ENCODE assay signal across 15 cellular contexts in the genomic region with DNA sequence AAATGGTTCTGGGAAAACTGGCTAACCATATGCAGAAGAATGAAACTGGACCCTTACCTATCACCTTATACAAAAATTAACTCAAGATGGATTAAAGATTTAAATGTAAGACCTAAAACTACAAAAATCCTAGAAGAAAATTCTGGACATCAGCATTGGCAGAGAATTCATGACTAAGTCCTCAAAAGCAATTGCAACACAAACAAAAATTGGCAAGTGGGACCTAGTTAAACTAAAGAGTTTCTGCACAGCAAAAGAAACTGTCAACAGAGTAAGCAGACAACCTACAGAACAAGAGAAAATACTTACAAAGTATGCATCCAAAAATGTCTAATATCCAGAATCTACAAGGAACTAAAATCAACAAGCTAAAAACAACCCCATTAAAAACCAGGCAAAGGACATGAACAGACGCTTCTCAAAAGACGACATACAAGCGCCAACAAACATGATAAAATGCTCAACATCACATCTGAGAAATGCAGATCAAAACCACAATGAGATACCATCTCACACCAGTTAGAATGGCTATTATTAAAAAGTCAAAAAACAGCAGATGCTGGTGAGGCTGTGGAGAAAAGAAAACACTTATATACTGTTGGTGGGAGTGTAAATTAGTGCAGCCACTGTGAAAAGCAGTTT. TPM values are rescaled to one million over a fixed set of nuclear protein-coding genes. Genes with fewer than 3 reads are reported as not detected.
"Had no signal": no experiment of that assay in that cellular context is flagged by ENCODE, and none has a peak within 500 bp of the region (broad histone marks: within the 10 kb centered on the region; RNA-seq: fewer than 3 reads in every experiment).

No MANE protein-coding gene starts in this region.

RNA-seq across cellular contexts. Expression of gene HSFX3, which starts 29.0 kb away (rescaled TPM):
- total RNA-seq: activated CD4-positive, alpha-beta T cell treated with anti-CD3 and anti-CD28 coated beads, Interleukin-2, amount 10 ng/mL, durations not matched to agents 24 days and 14 days; activated CD8-positive, alpha-beta memory T cell treated with anti-CD3 and anti-CD28 coated beads for 36 hours; activated naive CD4-positive, alpha-beta T cell treated with anti-CD3 and anti-CD28 coated beads for 36 hours; adrenal gland; chondrocyte; fibroblast of lung; liver; mononuclear cell; ovary; right cardiac atrium; SK-MEL-5; temporal lobe; vagina had no signal
- polyA plus RNA-seq: adrenal gland, fibroblast of lung, liver, ovary, psoas muscle, right cardiac atrium, stomach had no signal
